ENCODE assay signal across 15 cellular contexts in genomic region chr2:178208817-178209216, GRCh38. TPM values are rescaled to one million over a fixed set of nuclear protein-coding genes. Genes with fewer than 3 reads are reported as not detected.
DNase-seq lines count a peak whose midpoint lies in the region; ATAC-seq and TF ChIP-seq lines count a peak whose summit lies in the region.
"Had no signal": no experiment of that assay in that cellular context is flagged by ENCODE, and none has a peak within 500 bp of the region (broad histone marks: within the 10 kb centered on the region; RNA-seq: fewer than 3 reads in every experiment).

No MANE protein-coding gene starts in this region.

- ATAC-seq in HG03159 (IDR thresholded peaks at IDR 0.05; ENCODE audit: unreplicated experiment) = no peak
- ATAC-seq in activated T-cell treated with anti-CD3 and anti-CD28 coated beads, Interleukin-2, amount 50 U/mL, for 72 hours (replicated peaks in 1 of 2) = no peak
- no peak for ATAC-seq in natural killer cell

- intact Hi-C loops in mammary epithelial cell (cut with micrococcal nuclease) = no loop called here
- intact Hi-C loops in sigmoid colon (cut with DNase I) = no loop called here
- intact Hi-C loops in natural killer cell (cut with micrococcal nuclease) = no loop called here

- H4K20me1 ChIP-seq in KMS-11 (ENCODE audit: insufficient read depth) (no peaks in the 10 kb centered on the region), mammary epithelial cell (ENCODE audit: insufficient read depth, low read length) (no peaks in the 10 kb centered on the region)

- H3K79me2 ChIP-seq in KMS-11 (ENCODE audit: insufficient read depth, low read depth) (no peaks in the 10 kb centered on the region), mammary epithelial cell (ENCODE audit: insufficient read depth, low read length) (peaks cover 74% of the 10 kb centered on the region)

- H3K4me1 Mint-ChIP-seq in activated T-cell treated with anti-CD3 and anti-CD28 coated beads, Interleukin-2, amount 50 U/mL, for 72 hours (ENCODE audit: low read depth) = no peaks in the 10 kb centered on the region
- no peaks in the 10 kb centered on the region for H3K4me1 Mint-ChIP-seq in natural killer cell
- H3K4me1 Mint-ChIP-seq: central memory CD8-positive, alpha-beta T cell had no signal

- no peaks in the 10 kb centered on the region for H3K9me3 Mint-ChIP-seq in activated T-cell treated with anti-CD3 and anti-CD28 coated beads, Interleukin-2, amount 50 U/mL, for 72 hours
- H3K9me3 Mint-ChIP-seq in natural killer cell = no peaks in the 10 kb centered on the region
- H3K9me3 Mint-ChIP-seq: central memory CD8-positive, alpha-beta T cell had no signal

- no peaks in the 10 kb centered on the region for H3K36me3 Mint-ChIP-seq in activated T-cell treated with anti-CD3 and anti-CD28 coated beads, Interleukin-2, amount 50 U/mL, for 72 hours (ENCODE audit: insufficient read depth in 2 of 2)
- no peaks in the 10 kb centered on the region for H3K36me3 Mint-ChIP-seq in natural killer cell

- WGBS in mammary epithelial cell (ENCODE audit: low coverage, missing lambda C conversion rate) = 100% methylated on average over 3 of the region's 3 CpGs
- no CpG with 5 or more reads among the region's 3 CpGs for WGBS in mesenchymal stem cell
- WGBS in sigmoid colon, 2 donors = 85 to 95% methylated on average over 3 of the region's 3 CpGs

- H3K36me3 ChIP-seq in BJ (ENCODE audit: control insufficient read depth, insufficient read depth, low read length) = no peaks in the 10 kb centered on the region
- H3K36me3 ChIP-seq in KMS-11 (ENCODE audit: insufficient read depth) = no peaks in the 10 kb centered on the region
- H3K36me3 ChIP-seq in mammary epithelial cell (ENCODE audit: insufficient read depth, low read length) = no peaks in the 10 kb centered on the region
- H3K36me3 ChIP-seq in mesenchymal stem cell (ENCODE audit: control insufficient read depth in 1 of 2, insufficient read depth in 2 of 2, low read depth in 1 of 2, low read length in 2 of 2) = no peaks in the 10 kb centered on the region
- H3K36me3 ChIP-seq in sigmoid colon = no peaks in the 10 kb centered on the region

- H3K27ac ChIP-seq in KMS-11 = no peak overlapping the region
- no peak overlapping the region for H3K27ac ChIP-seq in mammary epithelial cell (ENCODE audit: insufficient read depth, low read depth, low read length)
- H3K27ac ChIP-seq in mesenchymal stem cell (ENCODE audit: low read length, poor library complexity, severe bottlenecking) = no peak overlapping the region
- no peak overlapping the region for H3K27ac ChIP-seq in sigmoid colon

- no peak overlapping the region for H3K9ac ChIP-seq in KMS-11
- no peak overlapping the region for H3K9ac ChIP-seq in mammary epithelial cell (ENCODE audit: insufficient read depth, low read length)
- no peak overlapping the region for H3K9ac ChIP-seq in mesenchymal stem cell (ENCODE audit: low read length)

- H2BK12ac ChIP-seq in mesenchymal stem cell (ENCODE audit: low read length in 2 of 2) = no peak overlapping the region

- TF ChIP-seq CTCF in BJ (IDR thresholded peaks at IDR 0.05; ENCODE audit: insufficient read depth, low read depth, low read length) (peak; percentile 35), KMS-11 (conservative IDR thresholded peaks at IDR 0.05; ENCODE audit: low read depth, low read length) (0 out of 2 replicates have a peak, but pooled peaks have one; percentile 19), mammary epithelial cell (conservative IDR thresholded peaks at IDR 0.05 in 1 of 2, IDR thresholded peaks at IDR 0.05 in 1 of 2; ENCODE audit: extremely low read depth in 1 of 2, insufficient read depth in 1 of 2, low read depth in 1 of 2, low read length in 2 of 2) (peak; percentile 16 to 34), sigmoid colon (IDR thresholded peaks at IDR 0.05) (peak in 1 of 4 experiments; percentile 21), natural killer cell (IDR thresholded peaks at IDR 0.05) (no peak)

- H3K4ac ChIP-seq in mesenchymal stem cell (ENCODE audit: low read depth in 1 of 2, low read length in 2 of 2) = no peak overlapping the region

- no peak overlapping the region for H3K18ac ChIP-seq in mesenchymal stem cell (ENCODE audit: low read depth in 1 of 2, low read length in 2 of 2)

- CTCF ChIA-PET in BJ (lab: Yijun Ruan, JAX) (interaction anchor here (1.2 to 2.0 kb wide), 4 partner anchors 9 to 38 kb away, joined by 3 to 9 read pairs (median 6); no protein-coding TSS in a partner anchor), mammary epithelial cell (lab: Charles Lee; ENCODE audit: low non-redundant PET) (no interaction called here)

- no peak overlapping the region for H4K8ac ChIP-seq in mesenchymal stem cell (ENCODE audit: low read length)

- no TSS peak for BruUV-seq in mammary epithelial cell (replicated peaks; lab: Mats Ljungman, UMichigan)

- H3K23ac ChIP-seq in mesenchymal stem cell (ENCODE audit: low read length in 2 of 2) = no peak overlapping the region

- no peak overlapping the region for H2BK5ac ChIP-seq in mesenchymal stem cell (ENCODE audit: low read depth, low read length, poor library complexity, severe bottlenecking)

- H3K79me1 ChIP-seq in mesenchymal stem cell (replicated peaks; ENCODE audit: low read length, poor library complexity, severe bottlenecking) = peaks cover 3% of the 10 kb centered on the region

- no peak overlapping the region for H2AFZ ChIP-seq in KMS-11 (ENCODE audit: low read depth)
- no peak overlapping the region for H2AFZ ChIP-seq in mammary epithelial cell (ENCODE audit: low read depth, low read length)
- no peak overlapping the region for H2AFZ ChIP-seq in mesenchymal stem cell (ENCODE audit: low read depth, low read length)

- no peak overlapping the region for H2BK120ac ChIP-seq in mesenchymal stem cell (ENCODE audit: low read depth, low read length)

- dilution Hi-C loops in mammary epithelial cell (cut with HindIII; ENCODE audit: low sequenced_read_pairs) = loop anchor here (5.0 kb wide), 1 partner anchor 78 kb away; no protein-coding TSS in a partner anchor

- H3K4me3 Mint-ChIP-seq in activated T-cell treated with anti-CD3 and anti-CD28 coated beads, Interleukin-2, amount 50 U/mL, for 72 hours = no peak overlapping the region
- no peak overlapping the region for H3K4me3 Mint-ChIP-seq in natural killer cell
- H3K4me3 Mint-ChIP-seq: central memory CD8-positive, alpha-beta T cell had no signal

- no peaks in the 10 kb centered on the region for H3K27me3 ChIP-seq in BJ (ENCODE audit: control insufficient read depth, insufficient read depth, low read length)
- H3K27me3 ChIP-seq in KMS-11 (ENCODE audit: insufficient read depth, low read depth) = no peaks in the 10 kb centered on the region
- no peaks in the 10 kb centered on the region for H3K27me3 ChIP-seq in mammary epithelial cell (ENCODE audit: insufficient read depth, low read length)
- no peaks in the 10 kb centered on the region for H3K27me3 ChIP-seq in mesenchymal stem cell (ENCODE audit: control insufficient read depth in 1 of 2, insufficient read depth in 1 of 2, low read length in 2 of 2)
- no peaks in the 10 kb centered on the region for H3K27me3 ChIP-seq in sigmoid colon

- TF ChIP-seq POLR2A in sigmoid colon (IDR thresholded peaks at IDR 0.05) = no peak

- H4K91ac ChIP-seq in mesenchymal stem cell (ENCODE audit: low read length) = no peak overlapping the region

- H3K27me3 Mint-ChIP-seq in activated T-cell treated with anti-CD3 and anti-CD28 coated beads, Interleukin-2, amount 50 U/mL, for 72 hours (ENCODE audit: low read depth) = peaks cover 49% of the 10 kb centered on the region
- peaks cover 17 to 19% of the 10 kb centered on the region in 2 donors for H3K27me3 Mint-ChIP-seq in natural killer cell (ENCODE audit: low read depth in 2 of 2)

- no peak overlapping the region for H3K4me2 ChIP-seq in KMS-11
- no peak overlapping the region for H3K4me2 ChIP-seq in mammary epithelial cell (ENCODE audit: insufficient read depth, low read depth, low read length)
- H3K4me2 ChIP-seq in mesenchymal stem cell (ENCODE audit: low read length, poor library complexity, severe bottlenecking) = no peak overlapping the region

- in situ Hi-C loops in mammary epithelial cell (cut with MboI; ENCODE audit: low sequenced_read_pairs in 2 of 2) = no loop called here

- H3K4me1 ChIP-seq in KMS-11 (ENCODE audit: low read depth, poor library complexity, severe bottlenecking) (peaks cover 39% of the 10 kb centered on the region), mammary epithelial cell (ENCODE audit: insufficient read depth, low read length) (peaks cover 14% of the 10 kb centered on the region), mesenchymal stem cell (ENCODE audit: control insufficient read depth, insufficient read depth, low read depth, low read length) (no peaks in the 10 kb centered on the region), sigmoid colon (no peaks in the 10 kb centered on the region)

- no peak overlapping the region for H2AK5ac ChIP-seq in mesenchymal stem cell (ENCODE audit: low read length, severe bottlenecking)

- DNase-seq in BJ (ENCODE audit: low read depth) (no peak), mammary epithelial cell (no peak), mesenchymal stem cell (peak; percentile 25), sigmoid colon (no peak), natural killer cell (no peak)
- no peak for DNase-seq in activated T-cell treated with anti-CD3 and anti-CD28 coated beads, Interleukin-2, amount 50 U/mL, for 72 hours
- DNase-seq: activated CD4-positive, CD25-positive, alpha-beta regulatory T cell treated with anti-CD3 and anti-CD28 coated beads, Interleukin-2, amount 50 U/mL, for 72 hours; head of caudate nucleus; mesendoderm; NCI-H2029 treated with DMSO at 0.1 percent for 48 hours; SHP77 treated with DMSO at 0.1 percent for 48 hours; trophoblast cell had no signal

- no peak overlapping the region for H3K14ac ChIP-seq in mesenchymal stem cell (ENCODE audit: low read length in 2 of 2)

- no peak overlapping the region for H2BK15ac ChIP-seq in mesenchymal stem cell (ENCODE audit: low read depth, poor library complexity, severe bottlenecking)

- no peak overlapping the region for H3K27ac Mint-ChIP-seq in activated T-cell treated with anti-CD3 and anti-CD28 coated beads, Interleukin-2, amount 50 U/mL, for 72 hours
- H3K27ac Mint-ChIP-seq in natural killer cell = no peak overlapping the region

- H3K4me3 ChIP-seq in BJ (ENCODE audit: low read depth, low read length) (no peak overlapping the region), KMS-11 (IDR thresholded peaks at IDR 0.05; ENCODE audit: insufficient read depth, low read depth, low read length) (no peak overlapping the region), mammary epithelial cell (replicated peaks in 1 of 3; ENCODE audit: insufficient read depth in 1 of 3, low read depth in 2 of 3, low read length in 3 of 3) (no peak overlapping the region), mesenchymal stem cell (ENCODE audit: insufficient read depth in 1 of 2, low read depth in 1 of 2, low read length in 2 of 2) (no peak overlapping the region), sigmoid colon (no peak overlapping the region)

- no peak for TF ChIP-seq EP300 in sigmoid colon (IDR thresholded peaks at IDR 0.05)

- H3K9me3 ChIP-seq in mammary epithelial cell (replicated peaks; ENCODE audit: insufficient read depth, low read length) = no peaks in the 10 kb centered on the region
- H3K9me3 ChIP-seq in mesenchymal stem cell (ENCODE audit: control insufficient read depth, low read length) = no peaks in the 10 kb centered on the region
- H3K9me3 ChIP-seq in sigmoid colon = no peaks in the 10 kb centered on the region

- POLR2A ChIA-PET in BJ (lab: Charles Lee) = no interaction called here

RNA-seq across cellular contexts. Expression of gene OSBPL6, which starts 14.5 kb away (rescaled TPM):
- polyA plus RNA-seq in BJ (2011; rRNA removed) = 3.7 and 5.1 TPM in 2 replicates
- polyA minus RNA-seq in BJ (2011; rRNA and poly(A)+ RNA removed) = 2.5 and 3.2 TPM in 2 replicates
- total RNA-seq in mammary epithelial cell = 10 to 100 TPM; 32.2 to 32.9 TPM
- 15.1 TPM for polyA plus RNA-seq in mammary epithelial cell
- polyA minus RNA-seq in mammary epithelial cell = 26.4 TPM
- 5.0 TPM for polyA plus RNA-seq in mesenchymal stem cell (2013, experiment 1 of 2)
- polyA plus RNA-seq in mesenchymal stem cell (2013, experiment 2 of 2) = 5.0 TPM
- 1 to 10 TPM; 5.5 to 6.1 TPM for total RNA-seq in activated T-cell treated with anti-CD3 and anti-CD28 coated beads, Interleukin-2, amount 50 U/mL, for 72 hours
- 1 to 10 TPM; 1.5 to 3.2 (median 2.3) TPM for total RNA-seq in sigmoid colon
- polyA plus RNA-seq in sigmoid colon = under 1 TPM; 0.23 to 0.60 (median 0.52) TPM
- not detected for total RNA-seq in natural killer cell

Comparison
In these comparisons a context has a peak if more than half of its experiments do, and no peak if none do; other contexts are left out.
1. RNA of gene OSBPL6, which starts 14.5 kb away (total RNA-seq): 32.2 to 32.9 TPM in mammary epithelial cell; 5.5 to 6.1 TPM in activated T-cell treated with anti-CD3 and anti-CD28 coated beads, Interleukin-2, amount 50 U/mL, for 72 hours, 1.5 to 3.2 TPM in sigmoid colon and not detected in natural killer cell; every median in the first group is over 4 times any median in the second.